Comparison of ENCODE assay signal across 21 cellular contexts in the genomic region with DNA sequence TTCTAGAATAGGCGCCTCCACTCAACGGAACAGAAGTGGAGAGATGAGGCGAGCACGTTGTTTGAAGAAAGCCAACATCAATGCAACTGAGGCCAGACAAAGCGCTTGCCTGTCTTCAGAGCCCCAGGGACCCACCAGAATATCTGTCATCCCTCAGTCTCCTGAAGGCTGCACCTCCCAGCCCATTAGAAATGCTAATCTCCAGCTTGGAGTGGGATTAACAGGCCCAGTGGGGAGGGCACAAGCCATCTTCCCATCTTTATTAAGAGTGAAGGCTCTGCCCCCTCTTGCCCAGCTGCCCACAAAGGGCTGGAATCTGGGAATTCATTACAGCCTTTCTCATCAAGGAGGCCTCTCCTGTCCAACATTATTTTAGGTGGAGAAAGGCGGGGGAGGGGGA. TPM values are rescaled to one million over a fixed set of nuclear protein-coding genes. Genes with fewer than 3 reads are reported as not detected.
"Had no signal": no experiment of that assay in that cellular context is flagged by ENCODE, and none has a peak within 500 bp of the region (broad histone marks: within the 10 kb centered on the region; RNA-seq: fewer than 3 reads in every experiment).

No MANE protein-coding gene starts in this region.

- H3K4me1 ChIP-seq: esophagus muscularis mucosa had no signal

- H3K9me3 ChIP-seq: esophagus muscularis mucosa, mucosa of descending colon, thoracic aorta had no signal

- H3K4me3 Mint-ChIP-seq: activated T-cell treated with anti-CD3 and anti-CD28 coated beads, Interleukin-2, amount 50 U/mL, for 24 hours; activated T-helper 17 cell treated with anti-CD3 and anti-CD28 coated beads, Interleukin-2, amount 50 U/mL, for 72 hours; brain; dendritic cell treated with granulocyte-macrophage colony-stimulating factor and Interleukin-4, amounts not matched to agents 40 ng/mL and 50 ng/mL, for 4 days; effector memory CD8-positive, alpha-beta T cell; memory B cell; neural crest cell; type B pancreatic cell had no signal

- H3K4me1 Mint-ChIP-seq: activated T-helper 17 cell treated with anti-CD3 and anti-CD28 coated beads, Interleukin-2, amount 50 U/mL, for 72 hours; memory B cell had no signal

- H3K36me3 Mint-ChIP-seq: activated naive CD4-positive, alpha-beta T cell treated with anti-CD3 and anti-CD28 coated beads, Interleukin-2, amount 50 U/mL, for 72 hours; brain; memory B cell; type B pancreatic cell had no signal

- H3K4me3 ChIP-seq: esophagus muscularis mucosa, mucosa of descending colon, thoracic aorta had no signal

- H3K9me3 Mint-ChIP-seq: activated naive CD4-positive, alpha-beta T cell treated with anti-CD3 and anti-CD28 coated beads, Interleukin-2, amount 50 U/mL, for 72 hours; activated T-cell treated with anti-CD3 and anti-CD28 coated beads, Interleukin-2, amount 50 U/mL, for 24 hours; activated T-helper 17 cell treated with anti-CD3 and anti-CD28 coated beads, Interleukin-2, amount 50 U/mL, for 72 hours; dendritic cell treated with granulocyte-macrophage colony-stimulating factor and Interleukin-4, amounts not matched to agents 40 ng/mL and 50 ng/mL, for 4 days; effector memory CD8-positive, alpha-beta T cell; memory B cell; neural crest cell; type B pancreatic cell had no signal

- H3K36me3 ChIP-seq: esophagus muscularis mucosa, thoracic aorta had no signal

- DNase-seq: activated CD8-positive, alpha-beta memory T cell treated with anti-CD3 and anti-CD28 coated beads for 24 hours; activated CD8-positive, alpha-beta memory T cell treated with anti-CD3 and anti-CD28 coated beads, Interleukin-2, amount 50 U/mL, for 4 hours; activated T-cell treated with anti-CD3 and anti-CD28 coated beads, Interleukin-2, amount 50 U/mL, for 24 hours; aorta; effector memory CD8-positive, alpha-beta T cell; hypothalamus; islet precursor cell; left colon; mucosa of descending colon; stimulated activated CD4-positive, alpha-beta T cell treated with anti-CD3 and anti-CD28 coated beads, Interleukin-2, amount 100 ng/mL, for 48 hours; stimulated activated naive CD4-positive, alpha-beta T cell; T-helper 1 cell had no signal

- H3K27ac ChIP-seq: esophagus muscularis mucosa, thoracic aorta had no signal

- H3K27ac Mint-ChIP-seq: activated naive CD4-positive, alpha-beta T cell treated with anti-CD3 and anti-CD28 coated beads, Interleukin-2, amount 50 U/mL, for 72 hours; activated T-cell treated with anti-CD3 and anti-CD28 coated beads, Interleukin-2, amount 50 U/mL, for 24 hours; activated T-helper 17 cell treated with anti-CD3 and anti-CD28 coated beads, Interleukin-2, amount 50 U/mL, for 72 hours; dendritic cell treated with granulocyte-macrophage colony-stimulating factor and Interleukin-4, amounts not matched to agents 40 ng/mL and 50 ng/mL, for 4 days; effector memory CD8-positive, alpha-beta T cell; memory B cell; type B pancreatic cell had no signal

- ATAC-seq: activated naive CD4-positive, alpha-beta T cell treated with anti-CD3 and anti-CD28 coated beads, Interleukin-2, amount 50 U/mL, for 72 hours; activated T-helper 17 cell treated with anti-CD3 and anti-CD28 coated beads, Interleukin-2, amount 50 U/mL, for 72 hours; effector memory CD8-positive, alpha-beta T cell; left colon; mucosa of descending colon had no signal

RNA-seq across cellular contexts. Expression of gene CNTN2, which starts 16.8 kb away (rescaled TPM):
- total RNA-seq: activated naive CD4-positive, alpha-beta T cell treated with anti-CD3 and anti-CD28 coated beads, Interleukin-2, amount 50 U/mL, for 72 hours; activated T-helper 17 cell treated with anti-CD3 and anti-CD28 coated beads, Interleukin-2, amount 50 U/mL, for 72 hours had no signal
